In the genomic region with DNA sequence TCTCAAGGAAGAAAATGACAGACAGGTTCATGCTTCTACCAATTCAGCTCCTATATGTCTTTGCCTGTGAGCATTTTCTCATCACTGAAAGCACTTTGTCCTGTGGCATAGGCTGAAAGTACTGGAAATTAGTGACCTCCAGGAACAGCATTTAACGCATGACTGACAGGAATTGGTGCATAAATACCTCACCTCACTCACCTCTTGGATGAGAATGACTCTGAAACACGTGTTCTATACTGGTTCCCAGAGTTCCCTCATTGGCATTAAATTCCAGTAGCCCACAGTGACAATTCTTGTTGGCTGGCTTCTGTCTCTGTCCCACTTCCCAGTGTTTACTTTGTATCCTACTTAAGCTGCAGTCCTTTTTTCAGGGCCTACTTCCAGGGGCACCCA, we compare ENCODE assay signal across 28 cellular contexts.
"Had no signal": no experiment of that assay in that cellular context is flagged by ENCODE, and none has a peak within 500 bp of the region (broad histone marks: within the 10 kb centered on the region; RNA-seq: fewer than 3 reads in every experiment).

No MANE protein-coding gene starts in this region.

- H3K27me3 ChIP-seq: breast epithelium, esophagus muscularis mucosa, gastroesophageal sphincter, neutrophil, ovary, stomach, suprapubic skin, tibial nerve had no signal

- H3K36me3 ChIP-seq: breast epithelium, esophagus muscularis mucosa, gastroesophageal sphincter, neutrophil, ovary, prostate gland, stomach, suprapubic skin, tibial nerve had no signal

- H3K4me3 Mint-ChIP-seq: activated naive CD8-positive, alpha-beta T cell treated with anti-CD3 and anti-CD28 coated beads for 36 hours; activated T-cell treated with anti-CD3 and anti-CD28 coated beads, Interleukin-2, amount 50 U/mL, for 24 hours; central memory CD8-positive, alpha-beta T cell; natural killer cell treated with Interleukin-12 subunit alpha and Interleukin-12 subunit beta and Interleukin-15 and Interleukin-18, amount 100 ng/mL, for 72 hours; stimulated activated memory B cell treated with anti-CD40 and anti-IgM and Interleukin-4, amounts not matched to agents 10 μg/mL and 1 μg/mL and 100 μg/mL, for 72 hours; T-helper 1 cell treated with Interleukin-12 subunit alpha and Interleukin-12 subunit beta and Interleukin-4 antibody, amounts not matched to agents 30 μg/mL and 1 μg/mL, for 36 hours; WTC11 had no signal

- H3K4me1 ChIP-seq: breast epithelium, prostate gland, suprapubic skin had no signal

- ATAC-seq: gastroesophageal sphincter; left lobe of liver; natural killer cell treated with Interleukin-12 subunit alpha and Interleukin-12 subunit beta and Interleukin-15 and Interleukin-18, amount 100 ng/mL, for 72 hours; sciatic nerve; stimulated activated memory B cell treated with anti-CD40 and anti-IgM and Interleukin-4, amounts not matched to agents 10 μg/mL and 1 μg/mL and 100 μg/mL, for 72 hours had no signal

- H3K4me1 Mint-ChIP-seq: activated naive CD8-positive, alpha-beta T cell treated with anti-CD3 and anti-CD28 coated beads for 36 hours; central memory CD8-positive, alpha-beta T cell; stimulated activated memory B cell treated with anti-CD40 and anti-IgM and Interleukin-4, amounts not matched to agents 10 μg/mL and 1 μg/mL and 100 μg/mL, for 72 hours; WTC11 had no signal

- H3K9me3 ChIP-seq: breast epithelium, esophagus muscularis mucosa, gastroesophageal sphincter, neutrophil, ovary, prostate gland, stomach, suprapubic skin, tibial nerve had no signal

- DNase-seq: activated naive CD4-positive, alpha-beta T cell; activated naive CD8-positive, alpha-beta T cell treated with anti-CD3 and anti-CD28 coated beads for 36 hours; activated T-cell treated with anti-CD3 and anti-CD28 coated beads, Interleukin-2, amount 50 U/mL, for 24 hours; effector memory CD4-positive, alpha-beta T cell; head of caudate nucleus; ovary; stimulated activated CD4-positive, alpha-beta T cell treated with anti-CD3 and anti-CD28 coated beads, Interleukin-15, amount 100 ng/mL, for 24 hours; stomach; T1000 had no signal

- H3K36me3 Mint-ChIP-seq: activated naive CD8-positive, alpha-beta T cell treated with anti-CD3 and anti-CD28 coated beads for 36 hours; stimulated activated memory B cell treated with anti-CD40 and anti-IgM and Interleukin-4, amounts not matched to agents 10 μg/mL and 1 μg/mL and 100 μg/mL, for 72 hours; WTC11 had no signal

- H3K27ac ChIP-seq: gastroesophageal sphincter, neutrophil, ovary, prostate gland, suprapubic skin, tibial nerve had no signal

- H3K27ac Mint-ChIP-seq: activated naive CD8-positive, alpha-beta T cell treated with anti-CD3 and anti-CD28 coated beads for 36 hours; activated T-cell treated with anti-CD3 and anti-CD28 coated beads, Interleukin-2, amount 50 U/mL, for 24 hours; activated T-helper 2 cell treated with anti-CD3 and anti-CD28 coated beads, Interferon-gamma antibody, Interleukin-2, Interleukin-4, amounts not matched to agents 10 μg/mL and 5 μg/mL and 100 μg/mL, durations not matched to agents 14 hours and 24 hours and 36 hours; natural killer cell treated with Interleukin-12 subunit alpha and Interleukin-12 subunit beta and Interleukin-15 and Interleukin-18, amount 100 ng/mL, for 72 hours; stimulated activated memory B cell treated with anti-CD40 and anti-IgM and Interleukin-4, amounts not matched to agents 10 μg/mL and 1 μg/mL and 100 μg/mL, for 72 hours; T-helper 1 cell treated with Interleukin-12 subunit alpha and Interleukin-12 subunit beta and Interleukin-4 antibody, amounts not matched to agents 30 μg/mL and 1 μg/mL, for 36 hours; WTC11 had no signal

- H3K4me3 ChIP-seq: breast epithelium, esophagus muscularis mucosa, gastroesophageal sphincter, ovary, prostate gland, smooth muscle cell, stomach, suprapubic skin, tibial nerve had no signal

- FAIRE-seq: colon, islet of Langerhans, urothelium cell line had no signal

- H3K9me3 Mint-ChIP-seq: activated naive CD8-positive, alpha-beta T cell treated with anti-CD3 and anti-CD28 coated beads for 36 hours; activated T-helper 2 cell treated with anti-CD3 and anti-CD28 coated beads, Interferon-gamma antibody, Interleukin-2, Interleukin-4, amounts not matched to agents 10 μg/mL and 5 μg/mL and 100 μg/mL, durations not matched to agents 14 hours and 24 hours and 36 hours; central memory CD8-positive, alpha-beta T cell had no signal
